ENCODE assay signal across 13 cellular contexts in genomic region chr12:6222009-6222702, GRCh38. TPM values are rescaled to one million over a fixed set of nuclear protein-coding genes. Genes with fewer than 3 reads are reported as not detected.
A peak's percentile ranks its signal among the peaks of the same experiment; 100 is the strongest.
DNase-seq lines count a peak whose midpoint lies in the region; TF ChIP-seq lines count a peak whose summit lies in the region.
"Had no signal": no experiment of that assay in that cellular context is flagged by ENCODE, and none has a peak within 500 bp of the region (broad histone marks: within the 10 kb centered on the region; RNA-seq: fewer than 3 reads in every experiment).

No MANE protein-coding gene starts in this region.

- H3K4me3 ChIP-seq in duodenal mucosa (ENCODE audit: low read depth in 1 of 2, low read length in 2 of 2) (no peak overlapping the region), mucosa of stomach (ENCODE audit: low read length) (no peak overlapping the region), tibial nerve (no peak overlapping the region)
- H3K4me3 ChIP-seq: mucosa of descending colon had no signal

- 48 to 57% methylated on average over 14 of the region's 14 CpGs for WGBS in tibial nerve, 2 donors

- H3K36me3 ChIP-seq in duodenal mucosa (ENCODE audit: control insufficient read depth in 1 of 2, insufficient read depth in 2 of 2, low read length in 2 of 2), result peaks cover 12 to 18% of the 10 kb centered on the region in 2 donors
- H3K36me3 ChIP-seq in mucosa of stomach (ENCODE audit: control insufficient read depth, insufficient read depth, low read length), result no peaks in the 10 kb centered on the region
- H3K36me3 ChIP-seq in tibial nerve, result peaks cover 0 to 15% (median 0%) of the 10 kb centered on the region in 3 donors

- H3K27me3 ChIP-seq in duodenal mucosa (ENCODE audit: control insufficient read depth in 1 of 2, insufficient read depth in 2 of 2, low read length in 2 of 2), result no peaks in the 10 kb centered on the region
- H3K27me3 ChIP-seq in mucosa of stomach (ENCODE audit: control insufficient read depth, insufficient read depth, low read length), result no peaks in the 10 kb centered on the region
- no peaks in the 10 kb centered on the region for H3K27me3 ChIP-seq in tibial nerve

- no peak overlapping the region for H3K4me3 Mint-ChIP-seq in T-helper 2 cell treated with Interferon-gamma antibody and Interleukin-4, amounts not matched to agents 5 μg/mL and 100 μg/mL, for 36 hours
- H3K4me3 Mint-ChIP-seq: activated naive CD8-positive, alpha-beta T cell treated with anti-CD3 and anti-CD28 coated beads, Interleukin-2, amount 10 ng/mL, durations not matched to agents 7 days and 5 days had no signal

- peaks cover 55% of the 10 kb centered on the region in 2 donors for H3K4me1 ChIP-seq in duodenal mucosa (ENCODE audit: control insufficient read depth in 1 of 2, insufficient read depth in 2 of 2, low read length in 2 of 2)
- H3K4me1 ChIP-seq in mucosa of stomach (ENCODE audit: control insufficient read depth, insufficient read depth, low read length), result peaks cover 74% of the 10 kb centered on the region
- peaks cover 5 to 100% (median 78%) of the 10 kb centered on the region in 4 donors for H3K4me1 ChIP-seq in tibial nerve

- no peak overlapping the region for H3K27ac Mint-ChIP-seq in T-helper 2 cell treated with Interferon-gamma antibody and Interleukin-4, amounts not matched to agents 5 μg/mL and 100 μg/mL, for 36 hours
- H3K27ac Mint-ChIP-seq: activated naive CD8-positive, alpha-beta T cell treated with anti-CD3 and anti-CD28 coated beads, Interleukin-2, amount 10 ng/mL, durations not matched to agents 7 days and 5 days had no signal

- H3K9ac ChIP-seq in duodenal mucosa (ENCODE audit: low read depth in 1 of 2, low read length in 2 of 2) (peak overlapping the region in 1 of 2 donors; percentile 33), mucosa of stomach (ENCODE audit: low read length) (peak overlapping the region; percentile 1)

- TF ChIP-seq EP300 in tibial nerve (IDR thresholded peaks at IDR 0.05), result peak in 1 of 2 donors; percentile 21

- no peaks in the 10 kb centered on the region for H3K9me3 ChIP-seq in duodenal mucosa (ENCODE audit: control insufficient read depth in 1 of 2, low read length in 2 of 2)
- H3K9me3 ChIP-seq in mucosa of stomach (ENCODE audit: control insufficient read depth, low read length), result no peaks in the 10 kb centered on the region
- no peaks in the 10 kb centered on the region for H3K9me3 ChIP-seq in tibial nerve
- H3K9me3 ChIP-seq: mucosa of descending colon had no signal

- peak overlapping the region; percentile 20 for H3K27ac ChIP-seq in duodenal mucosa (ENCODE audit: low read depth, low read length)
- H3K27ac ChIP-seq in tibial nerve, result peak overlapping the region in 3 of 4 donors; percentile 24 to 99 (median 94)
- H3K27ac ChIP-seq: 22Rv1 had no signal

- peak; percentile 59 for DNase-seq in DMS53 (lab: John Stamatoyannopoulos, UW)
- no peak for DNase-seq in DMS53 treated with DMSO at 0.1 percent for 48 hours (lab: John Stamatoyannopoulos, UW; ENCODE audit: unreplicated experiment)
- no peak for DNase-seq in tibial nerve (ENCODE audit: low spot score in 2 of 2)
- no peak for DNase-seq in NCI-H2029 (lab: John Stamatoyannopoulos, UW)
- DNase-seq in NCI-H1105 (lab: John Stamatoyannopoulos, UW), result no peak
- DNase-seq in T-helper 2 cell treated with Interferon-gamma antibody and Interleukin-4, amounts not matched to agents 5 μg/mL and 100 μg/mL, for 36 hours (ENCODE audit: low spot score), result no peak
- DNase-seq: activated naive CD8-positive, alpha-beta T cell treated with anti-CD3 and anti-CD28 coated beads, Interleukin-2, amount 10 ng/mL, durations not matched to agents 7 days and 5 days; DND-41; NCI-H187 treated with DMSO at 0.1 percent for 48 hours had no signal

- H3K9me3 Mint-ChIP-seq in T-helper 2 cell treated with Interferon-gamma antibody and Interleukin-4, amounts not matched to agents 5 μg/mL and 100 μg/mL, for 36 hours, result no peaks in the 10 kb centered on the region
- H3K9me3 Mint-ChIP-seq: activated naive CD8-positive, alpha-beta T cell treated with anti-CD3 and anti-CD28 coated beads, Interleukin-2, amount 10 ng/mL, durations not matched to agents 7 days and 5 days had no signal

- no peak for TF ChIP-seq CTCF in tibial nerve (IDR thresholded peaks at IDR 0.05)

- TF ChIP-seq POLR2A in tibial nerve (IDR thresholded peaks at IDR 0.05), result no peak

- no peaks in the 10 kb centered on the region for H3K27me3 Mint-ChIP-seq in T-helper 2 cell treated with Interferon-gamma antibody and Interleukin-4, amounts not matched to agents 5 μg/mL and 100 μg/mL, for 36 hours (ENCODE audit: low read depth)
- H3K27me3 Mint-ChIP-seq: activated naive CD8-positive, alpha-beta T cell treated with anti-CD3 and anti-CD28 coated beads, Interleukin-2, amount 10 ng/mL, durations not matched to agents 7 days and 5 days had no signal

- peaks cover 5% of the 10 kb centered on the region for H3K4me1 Mint-ChIP-seq in T-helper 2 cell treated with Interferon-gamma antibody and Interleukin-4, amounts not matched to agents 5 μg/mL and 100 μg/mL, for 36 hours (ENCODE audit: low read depth)

- H3K36me3 Mint-ChIP-seq in T-helper 2 cell treated with Interferon-gamma antibody and Interleukin-4, amounts not matched to agents 5 μg/mL and 100 μg/mL, for 36 hours (ENCODE audit: low read depth), result no peaks in the 10 kb centered on the region
- H3K36me3 Mint-ChIP-seq: activated naive CD8-positive, alpha-beta T cell treated with anti-CD3 and anti-CD28 coated beads, Interleukin-2, amount 10 ng/mL, durations not matched to agents 7 days and 5 days had no signal

RNA-seq across cellular contexts. Expression of gene CD9, which starts 22.0 kb away (rescaled TPM):
- 100 to 1,000 TPM; 297 to 500 (median 391) TPM for total RNA-seq in tibial nerve
